ENCODE assay signal across 2 cellular contexts in genomic region chr16:85644093-85644712, GRCh38.
TF ChIP-seq lines count a peak whose summit lies in the region.

No MANE protein-coding gene starts in this region.

TF ChIP-seq in HCT116, 20 proteins besides CTCF, POLR2A, EP300 and RAD21:
- TF ChIP-seq, protein P1, sequence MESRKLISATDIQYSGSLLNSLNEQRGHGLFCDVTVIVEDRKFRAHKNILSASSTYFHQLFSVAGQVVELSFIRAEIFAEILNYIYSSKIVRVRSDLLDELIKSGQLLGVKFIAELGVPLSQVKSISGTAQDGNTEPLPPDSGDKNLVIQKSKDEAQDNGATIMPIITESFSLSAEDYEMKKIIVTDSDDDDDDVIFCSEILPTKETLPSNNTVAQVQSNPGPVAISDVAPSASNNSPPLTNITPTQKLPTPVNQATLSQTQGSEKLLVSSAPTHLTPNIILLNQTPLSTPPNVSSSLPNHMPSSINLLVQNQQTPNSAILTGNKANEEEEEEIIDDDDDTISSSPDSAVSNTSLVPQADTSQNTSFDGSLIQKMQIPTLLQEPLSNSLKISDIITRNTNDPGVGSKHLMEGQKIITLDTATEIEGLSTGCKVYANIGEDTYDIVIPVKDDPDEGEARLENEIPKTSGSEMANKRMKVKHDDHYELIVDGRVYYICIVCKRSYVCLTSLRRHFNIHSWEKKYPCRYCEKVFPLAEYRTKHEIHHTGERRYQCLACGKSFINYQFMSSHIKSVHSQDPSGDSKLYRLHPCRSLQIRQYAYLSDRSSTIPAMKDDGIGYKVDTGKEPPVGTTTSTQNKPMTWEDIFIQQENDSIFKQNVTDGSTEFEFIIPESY (IDR thresholded peaks at IDR 0.05; ENCODE audit: extremely low read depth, insufficient replicate concordance, low read length) = no peak
- TF ChIP-seq YY1 (IDR thresholded peaks at IDR 0.05; ENCODE audit: extremely low read depth, insufficient replicate concordance, low read depth, low read length) = no peak

TF ChIP-seq in K562, 482 proteins besides CTCF, POLR2A, EP300 and RAD21:
- TF ChIP-seq HDAC3 (IDR thresholded peaks at IDR 0.05; ENCODE audit: borderline replicate concordance, partially characterized antibody) = no peak
- no peak for TF ChIP-seq RNF219 (CRISPR knock-in tag; IDR thresholded peaks at IDR 0.05)
- no peak for TF ChIP-seq CREB3 (tag; conservative IDR thresholded peaks at IDR 0.05; ENCODE audit: low read depth)
- TF ChIP-seq LEF1 (IDR thresholded peaks at IDR 0.05) = no peak
- peak; percentile 87 for TF ChIP-seq ZNF121 (CRISPR knock-in tag; conservative IDR thresholded peaks at IDR 0.05)
- TF ChIP-seq MXD1 (CRISPR knock-in tag; IDR thresholded peaks at IDR 0.05; ENCODE audit: borderline replicate concordance, poor library complexity, severe bottlenecking) = no peak
- peak; percentile 10; the same call in 1 of the 2 replicates for TF ChIP-seq POLR2G (IDR thresholded peaks at IDR 0.05; ENCODE audit: low read depth, low read length)
TF ChIP-seq in K562: peak in this region for 2.
